Comparison of ENCODE assay signal across 10 cellular contexts in genomic region chr2:201208563-201209252, GRCh38. TPM values are rescaled to one million over a fixed set of nuclear protein-coding genes. Genes with fewer than 3 reads are reported as not detected.
A peak's percentile ranks its signal among the peaks of the same experiment; 100 is the strongest.
DNase-seq lines count a peak whose midpoint lies in the region; ATAC-seq and TF ChIP-seq lines count a peak whose summit lies in the region.
"Had no signal": no experiment of that assay in that cellular context is flagged by ENCODE, and none has a peak within 500 bp of the region (broad histone marks: within the 10 kb centered on the region; RNA-seq: fewer than 3 reads in every experiment).

No MANE protein-coding gene starts in this region.

- no peak for DNase-seq in BE2C
- no peak for DNase-seq in activated CD4-positive, CD25-positive, alpha-beta regulatory T cell treated with anti-CD3 and anti-CD28 coated beads, Interleukin-2, amount 50 U/mL, for 72 hours
- DNase-seq in posterior vena cava (ENCODE audit: low spot score), result no peak
- DNase-seq in NK-92 (lab: John Stamatoyannopoulos, UW; ENCODE audit: unreplicated experiment), result no peak
- DNase-seq: DMS79, IMR-90 had no signal

- no peak for TF ChIP-seq EP300 in gastroesophageal sphincter (IDR thresholded peaks at IDR 0.05)

- H3K9me3 ChIP-seq in gastroesophageal sphincter (no peaks in the 10 kb centered on the region), BE2C (no peaks in the 10 kb centered on the region)

- TF ChIP-seq POLR2A in gastroesophageal sphincter (IDR thresholded peaks at IDR 0.05), result no peak

- H3K27ac ChIP-seq in gastroesophageal sphincter, result peak overlapping the region in 1 of 4 donors; percentile 23

- TF ChIP-seq CTCF in gastroesophageal sphincter (IDR thresholded peaks at IDR 0.05) (no peak), BE2C (IDR thresholded peaks at IDR 0.05; ENCODE audit: low read depth, low read length) (no peak)

- H3K36me3 ChIP-seq in gastroesophageal sphincter, result no peaks in the 10 kb centered on the region
- no peaks in the 10 kb centered on the region for H3K36me3 ChIP-seq in BE2C

- ATAC-seq in GM18498 (IDR thresholded peaks at IDR 0.05; ENCODE audit: unreplicated experiment), result peak; percentile 87
- peak; percentile 73 for ATAC-seq in GM21528 (IDR thresholded peaks at IDR 0.05; ENCODE audit: low FRiP score, unreplicated experiment)
- peak; percentile 63 for ATAC-seq in HG03460 (IDR thresholded peaks at IDR 0.05; ENCODE audit: unreplicated experiment)
- peak; percentile 70 for ATAC-seq in gastroesophageal sphincter

- peaks cover 0 to 11% (median 0%) of the 10 kb centered on the region in 3 donors for H3K4me1 ChIP-seq in gastroesophageal sphincter
- H3K4me1 ChIP-seq in BE2C, result no peaks in the 10 kb centered on the region

- WGBS in gastroesophageal sphincter (ENCODE audit: low coverage in 1 of 2), 2 donors, result 88 to 94% methylated on average over 6 to 7 of the region's 12 CpGs

- no peak overlapping the region for H3K4me3 ChIP-seq in gastroesophageal sphincter
- H3K4me3 ChIP-seq in BE2C (ENCODE audit: low read depth, low read length), result no peak overlapping the region

- intact Hi-C loops in posterior vena cava (cut with DNase I), result loop anchor here in 1 of 2 donors (1.0 kb wide), 1 partner anchor 11 kb away; no protein-coding TSS in a partner anchor

- H3K27me3 ChIP-seq in gastroesophageal sphincter (no peaks in the 10 kb centered on the region), BE2C (no peaks in the 10 kb centered on the region)

RNA-seq across cellular contexts. Expression of gene CASP10, which starts 25.8 kb away (rescaled TPM):
- total RNA-seq in gastroesophageal sphincter (1 to 10 TPM; 2.6 to 7.5 (median 6.3) TPM), posterior vena cava (10 to 100 TPM in 1 of 2 donors, 1 to 10 TPM in 1; 8.4 to 12.7 TPM)
- 0.08 TPM for polyA plus RNA-seq in BE2C (2012; ENCODE audit: insufficient read depth, insufficient read length, low read depth)

RNA-seq across cellular contexts. Expression of gene CASP8, which starts 51.6 kb away (rescaled TPM):
- 10 to 100 TPM in 2 of 4 donors, 1 to 10 TPM in 2; 6.4 to 12.3 (median 10.0) TPM for total RNA-seq in gastroesophageal sphincter
- 2.8 TPM for polyA plus RNA-seq in BE2C (2012; ENCODE audit: insufficient read depth, insufficient read length, low read depth)
- 10 to 100 TPM; 11.3 to 14.8 TPM for total RNA-seq in posterior vena cava
